1 cellular context compared by ENCODE assay signal in genomic region chrX:72271812-72272211, GRCh38.
TF ChIP-seq lines count a peak whose summit lies in the region.

No MANE protein-coding gene starts in this region.

TF ChIP-seq in WTC11, 78 proteins besides CTCF, POLR2A, EP300 and RAD21 (continued from another document):
- TF ChIP-seq ZNF512 (CRISPR knock-in tag; IDR thresholded peaks at IDR 0.05; ENCODE audit: borderline replicate concordance) = no peak
- TF ChIP-seq EMX1 (CRISPR knock-in tag; IDR thresholded peaks at IDR 0.05) = no peak
- no peak for TF ChIP-seq JAZF1 (CRISPR knock-in tag; IDR thresholded peaks at IDR 0.05)
- TF ChIP-seq GTF2I (CRISPR knock-in tag; conservative IDR thresholded peaks at IDR 0.05) = no peak
- no peak for TF ChIP-seq KAT7 (CRISPR knock-in tag; IDR thresholded peaks at IDR 0.05; ENCODE audit: borderline replicate concordance)
- TF ChIP-seq IRF1 (CRISPR knock-in tag; IDR thresholded peaks at IDR 0.05) = no peak
- no peak for TF ChIP-seq HMGXB4 (CRISPR knock-in tag; IDR thresholded peaks at IDR 0.05)
- no peak for TF ChIP-seq USF1 (CRISPR knock-in tag; IDR thresholded peaks at IDR 0.05)
